Comparison of ENCODE assay signal across 33 cellular contexts in the genomic region with DNA sequence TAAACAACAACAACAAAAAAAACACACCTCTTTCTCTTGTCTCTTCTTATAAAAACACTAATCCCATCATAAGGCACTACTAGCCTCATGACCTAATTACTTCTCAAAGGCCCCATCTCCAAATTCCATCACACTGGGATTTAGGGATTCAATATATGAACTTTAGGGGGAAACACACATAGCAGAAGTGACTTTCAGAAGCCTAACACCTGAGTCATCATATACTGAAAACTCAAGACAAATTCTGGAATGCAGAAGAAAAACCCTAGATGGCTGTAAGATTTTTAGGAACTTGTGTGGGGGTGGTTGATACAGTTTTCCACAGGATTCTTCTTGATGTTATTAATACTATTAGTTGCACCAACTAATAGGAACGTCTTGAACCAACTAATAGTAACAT. TPM values are rescaled to one million over a fixed set of nuclear protein-coding genes. Genes with fewer than 3 reads are reported as not detected.
A peak's percentile ranks its signal among the peaks of the same experiment; 100 is the strongest.
DNase-seq lines count a peak whose midpoint lies in the region; ATAC-seq, FAIRE-seq and TF ChIP-seq lines count a peak whose summit lies in the region.
"Had no signal": no experiment of that assay in that cellular context is flagged by ENCODE, and none has a peak within 500 bp of the region (broad histone marks: within the 10 kb centered on the region; RNA-seq: fewer than 3 reads in every experiment).

No MANE protein-coding gene starts in this region.

- H3K4me1 ChIP-seq in A549, result no peaks in the 10 kb centered on the region
- H3K4me1 ChIP-seq: prostate gland had no signal

- no peak overlapping the region for H3K27ac Mint-ChIP-seq in HFFc6
- H3K27ac Mint-ChIP-seq: activated CD4-positive, alpha-beta T cell treated with anti-CD3 and anti-CD28 coated beads for 36 hours; activated naive CD8-positive, alpha-beta T cell treated with anti-CD3 and anti-CD28 coated beads, Interleukin-2, amount 50 U/mL, for 24 hours; neural progenitor cell; stimulated activated naive CD8-positive, alpha-beta T cell treated with anti-CD3 and anti-CD28 coated beads, Interleukin-15, Interleukin-2, amounts not matched to agents 100 ng/mL and 50 ng/mL, for 24 hours had no signal

- POLR2A ChIA-PET in A549 (lab: Yijun Ruan, JAX), result no interaction called here
- POLR2A ChIA-PET in RWPE1 (lab: Yijun Ruan, JAX; ENCODE audit: low non-redundant PET), result no interaction called here

- peaks cover 2% of the 10 kb centered on the region for H3K27me3 Mint-ChIP-seq in HFFc6 (ENCODE audit: insufficient read depth)
- H3K27me3 Mint-ChIP-seq: activated naive CD8-positive, alpha-beta T cell treated with anti-CD3 and anti-CD28 coated beads, Interleukin-2, amount 50 U/mL, for 24 hours had no signal

- H3K9me3 ChIP-seq in A549, result no peaks in the 10 kb centered on the region
- H3K9me3 ChIP-seq: prostate gland had no signal

- TF ChIP-seq RAD21 in A549 (conservative IDR thresholded peaks at IDR 0.05 in 1 of 2, IDR thresholded peaks at IDR 0.05 in 1 of 2), result no peak

- TF ChIP-seq CTCF in A549 (IDR thresholded peaks at IDR 0.05), result no peak
- TF ChIP-seq CTCF in HFFc6 (IDR thresholded peaks at IDR 0.05), result no peak
- TF ChIP-seq CTCF in foreskin fibroblast (IDR thresholded peaks at IDR 0.05; ENCODE audit: low read depth, low read length), result no peak
- no peak for TF ChIP-seq CTCF in RWPE1 (conservative IDR thresholded peaks at IDR 0.05; ENCODE audit: low read depth)

- peaks cover 15% of the 10 kb centered on the region for H3K4me1 Mint-ChIP-seq in HFFc6 (ENCODE audit: low read depth)
- H3K4me1 Mint-ChIP-seq: activated CD4-positive, alpha-beta T cell treated with anti-CD3 and anti-CD28 coated beads for 36 hours; activated naive CD8-positive, alpha-beta T cell treated with anti-CD3 and anti-CD28 coated beads, Interleukin-2, amount 50 U/mL, for 24 hours; central memory CD8-positive, alpha-beta T cell had no signal

- WGBS in A549 (ENCODE audit: missing lambda C conversion rate), result 2% methylated on average over 1 of the region's 1 CpG

- no peak overlapping the region for H3K4me2 ChIP-seq in A549
- H3K4me2 ChIP-seq: neural progenitor cell had no signal

- no peaks in the 10 kb centered on the region for H3K9me3 Mint-ChIP-seq in HFFc6
- H3K9me3 Mint-ChIP-seq: activated naive CD8-positive, alpha-beta T cell treated with anti-CD3 and anti-CD28 coated beads, Interleukin-2, amount 50 U/mL, for 24 hours; central memory CD8-positive, alpha-beta T cell; neural progenitor cell; stimulated activated naive CD8-positive, alpha-beta T cell treated with anti-CD3 and anti-CD28 coated beads, Interleukin-15, Interleukin-2, amounts not matched to agents 100 ng/mL and 50 ng/mL, for 24 hours had no signal

- FAIRE-seq in A549 (lab: Jason Lieb, UNC), result no peak
- FAIRE-seq: GM12878, H1 had no signal

- TF ChIP-seq POLR2A in A549 (IDR thresholded peaks at IDR 0.05; ENCODE audit: low read length), result no peak

- H3K4me3 ChIP-seq in A549 (no peak overlapping the region), foreskin fibroblast (ENCODE audit: low read depth in 1 of 2, low read length in 2 of 2) (no peak overlapping the region)
- H3K4me3 ChIP-seq: GM12878, neural progenitor cell, prostate gland, skin epidermis had no signal

- ATAC-seq in A549, result no peak
- no peak for ATAC-seq in HG03378 (IDR thresholded peaks at IDR 0.05; ENCODE audit: unreplicated experiment)
- ATAC-seq: activated CD4-positive, alpha-beta T cell treated with anti-CD3 and anti-CD28 coated beads for 36 hours; activated naive CD8-positive, alpha-beta T cell treated with anti-CD3 and anti-CD28 coated beads, Interleukin-2, amount 50 U/mL, for 24 hours; esophagus mucosa; GM12878; left ventricle myocardium superior had no signal

- no peak for DNase-seq in A549 (ENCODE audit: low read depth in 1 of 2, low spot score in 1 of 2)
- DNase-seq in HFFc6, result peak; percentile 7
- DNase-seq in astrocyte of the hippocampus (ENCODE audit: low read depth, low spot score), result peak; percentile 8
- DNase-seq in foreskin fibroblast, result peak; percentile 23 to 61
- DNase-seq in SKM-1 (lab: John Stamatoyannopoulos, UW; ENCODE audit: unreplicated experiment), result no peak
- DNase-seq in RWPE1 (ENCODE audit: low spot score), result no peak
- DNase-seq in NCI-H2029 treated with DMSO at 0.1 percent for 48 hours (lab: John Stamatoyannopoulos, UW), result no peak
- DNase-seq: 8988T; activated CD4-positive, alpha-beta T cell treated with anti-CD3 and anti-CD28 coated beads for 36 hours; activated CD8-positive, alpha-beta memory T cell treated with anti-CD3 and anti-CD28 coated beads, Interleukin-2, amount 50 U/mL, for 4 hours; activated effector memory CD4-positive, alpha-beta T cell treated with Interleukin-2 at 50 U/mL for 16 hours; activated naive CD8-positive, alpha-beta T cell treated with anti-CD3 and anti-CD28 coated beads, Interleukin-2, amount 50 U/mL, for 24 hours; effector memory CD4-positive, alpha-beta T cell; head of caudate nucleus; KG1; left ventricle myocardium superior; MV-4-11; NCI-H187; NCI-H2227 treated with DMSO at 0.1 percent for 48 hours; NCI-H774; SHP77; stimulated activated CD4-positive, alpha-beta T cell treated with anti-CD3 and anti-CD28 coated beads, Interleukin-4, amount 100 ng/mL, for 1 hour; trophoblast cell had no signal

- H3K36me3 Mint-ChIP-seq in HFFc6 (ENCODE audit: low read depth), result no peaks in the 10 kb centered on the region
- H3K36me3 Mint-ChIP-seq: neural progenitor cell had no signal

- no peak overlapping the region for H3K4me3 Mint-ChIP-seq in HFFc6
- H3K4me3 Mint-ChIP-seq: activated CD4-positive, alpha-beta T cell treated with anti-CD3 and anti-CD28 coated beads for 36 hours; activated naive CD8-positive, alpha-beta T cell treated with anti-CD3 and anti-CD28 coated beads, Interleukin-2, amount 50 U/mL, for 24 hours; central memory CD8-positive, alpha-beta T cell; neural progenitor cell; stimulated activated naive CD8-positive, alpha-beta T cell treated with anti-CD3 and anti-CD28 coated beads, Interleukin-15, Interleukin-2, amounts not matched to agents 100 ng/mL and 50 ng/mL, for 24 hours had no signal

- no peak overlapping the region for H3K27ac ChIP-seq in A549
- H3K27ac ChIP-seq in RWPE1, result no peak overlapping the region
- H3K27ac ChIP-seq: C4-2B, neural progenitor cell, prostate gland, skin epidermis had no signal

- TF ChIP-seq EP300 in A549 (IDR thresholded peaks at IDR 0.05), result no peak

- CTCF ChIA-PET in A549 (lab: Yijun Ruan, JAX), result no interaction called here
- CTCF ChIA-PET in RWPE1 (lab: Yijun Ruan, JAX), result no interaction called here

TF ChIP-seq in A549, 52 proteins besides CTCF, POLR2A, EP300 and RAD21:
- TF ChIP-seq PHF8 (IDR thresholded peaks at IDR 0.05; ENCODE audit: borderline replicate concordance, low read depth), result 0 out of 2 replicates have a peak, but pooled peaks have one; percentile 19
- TF ChIP-seq NFE2L2 (conservative IDR thresholded peaks at IDR 0.05; ENCODE audit: low read length), result no peak
- no peak for TF ChIP-seq ZFP36 (IDR thresholded peaks at IDR 0.05; ENCODE audit: borderline replicate concordance, partially characterized antibody)
- TF ChIP-seq MAFK (IDR thresholded peaks at IDR 0.05; ENCODE audit: partially characterized antibody), result no peak

RNA-seq across cellular contexts. Expression of a gene that starts 33.7 kb away (rescaled TPM):
- polyA plus RNA-seq in A549 (2011; rRNA removed), result 9.4 and 11.6 TPM in 2 replicates
- polyA plus RNA-seq in A549 (2012; cell fraction: cytosol; rRNA removed), result 4.1 and 5.0 TPM in 2 replicates
- 4.4 and 6.5 TPM in 2 replicates for polyA plus RNA-seq in A549 (2012; cell fraction: nucleus; rRNA removed)
- 17.3 to 19.3 TPM (median 18.2 TPM) in 3 replicates for polyA plus RNA-seq in A549 (2017; fragmentation: RNase III; extraction: RNeasy Plus Mini Kit Qiagen cat#74134 plus additional on column Dnase treatment)
- polyA minus RNA-seq in A549 (2011; rRNA and poly(A)+ RNA removed), result 7.6 and 8.8 TPM in 2 replicates
- total RNA-seq in HFFc6 (2021; fragmentation: NEBNext Ultra II Directional; extraction: Animal tissue kit (Norgen Biotek cat#: 25700)), result 10 to 100 TPM; 12.4 to 15.8 (median 15.6) TPM

Comparison
In these comparisons a context has a peak if more than half of its experiments do, and no peak if none do; other contexts are left out.
1. DNase-seq: peak in HFFc6 (single experiment), astrocyte of the hippocampus (single experiment) and foreskin fibroblast (2 of 2); none in A549 (0 of 2), SKM-1 (single experiment), RWPE1 (single experiment) and NCI-H2029 treated with DMSO at 0.1 percent for 48 hours (single experiment).